7 cellular contexts compared by ENCODE assay signal in genomic region chr9:116153765-116154333, GRCh38. TPM values are rescaled to one million over a fixed set of nuclear protein-coding genes. Genes with fewer than 3 reads are reported as not detected.
A peak's percentile ranks its signal among the peaks of the same experiment; 100 is the strongest.
DNase-seq lines count a peak whose midpoint lies in the region; ATAC-seq, FAIRE-seq and TF ChIP-seq lines count a peak whose summit lies in the region.

TSS of gene PAPPA (plus strand) at chr9:116153791. CDS start at chr9:116154173, 382 bp downstream.

- peak within 1 kb of the TSS; percentile 73 for H3K4me2 ChIP-seq in MM.1S (ENCODE audit: low read depth, low read length)

- H3K4me3 Mint-ChIP-seq in stimulated activated naive CD8-positive, alpha-beta T cell treated with anti-CD3 and anti-CD28 coated beads, Interleukin-15, amount 100 ng/mL, for 72 hours = peak within 1 kb of the TSS; percentile 53 to 71

- no peak for FAIRE-seq in bronchial epithelial cell (lab: Jason Lieb, UNC)

- no peaks in the 10 kb centered on the region for H3K9me3 ChIP-seq in MM.1S (replicated peaks; ENCODE audit: insufficient read depth, low read length)
- H3K9me3 ChIP-seq in left lung = no peaks in the 10 kb centered on the region

- H4K20me1 ChIP-seq in MM.1S (ENCODE audit: insufficient read depth, low read length) = no peaks in the 10 kb centered on the region

- no peak within 1 kb of the TSS for H3K9ac ChIP-seq in MM.1S (ENCODE audit: low read length)

- intact Hi-C loops in left lung (cut with DNase I) = loop anchor here in 1 of 2 donors (5.0 to 10.0 kb wide), 2 partner anchors 418 to 459 kb away; no protein-coding TSS in a partner anchor

- H3K27ac ChIP-seq in MM.1S (ENCODE audit: low read length) = no peak within 1 kb of the TSS
- H3K27ac ChIP-seq in left lung = peak within 1 kb of the TSS; percentile 8 to 79

- H3K27me3 ChIP-seq in MM.1S (replicated peaks; ENCODE audit: insufficient read depth, low read length) (peaks cover 7% of the 10 kb centered on the region; the same call in 1 of the 2 replicates), bronchial epithelial cell (ENCODE audit: control insufficient read depth, insufficient read depth, low read length) (peaks cover 20% of the 10 kb centered on the region), left lung (peaks cover 6 to 83% of the 10 kb centered on the region in 2 donors)

- H3K4me3 ChIP-seq in MM.1S (ENCODE audit: low read length) (peak within 1 kb of the TSS; percentile 53), bronchial epithelial cell (ENCODE audit: low read depth, low read length) (peak within 1 kb of the TSS; percentile 35), left lung (peak within 1 kb of the TSS; percentile 34)

- H3K4me1 ChIP-seq in MM.1S (ENCODE audit: low read length) (no peaks in the 10 kb centered on the region), left lung (peaks cover 0 to 3% of the 10 kb centered on the region in 2 donors)

- TF ChIP-seq CTCF in MM.1S (IDR thresholded peaks at IDR 0.05; ENCODE audit: low read length) = no peak
- no peak for TF ChIP-seq CTCF in bronchial epithelial cell (IDR thresholded peaks at IDR 0.05; ENCODE audit: insufficient read depth, low read length, severe bottlenecking)
- TF ChIP-seq CTCF in left lung (IDR thresholded peaks at IDR 0.05) = no peak

- H3K27ac Mint-ChIP-seq in stimulated activated naive CD8-positive, alpha-beta T cell treated with anti-CD3 and anti-CD28 coated beads, Interleukin-15, amount 100 ng/mL, for 72 hours = peak within 1 kb of the TSS in 1 of 2 donors; percentile 29

- H3F3A ChIP-seq in MM.1S (ENCODE audit: insufficient read depth, low read length) = no peaks in the 10 kb centered on the region

- ATAC-seq in left lung (no peak), HG02970 (IDR thresholded peaks at IDR 0.05; ENCODE audit: low FRiP score, unreplicated experiment) (no peak)
- ATAC-seq in stimulated activated naive CD8-positive, alpha-beta T cell treated with anti-CD3 and anti-CD28 coated beads, Interleukin-15, amount 100 ng/mL, for 72 hours = no peak

- no peaks in the 10 kb centered on the region for H3K79me2 ChIP-seq in MM.1S (ENCODE audit: low read length)

- DNase-seq in MM.1S (no peak), bronchial epithelial cell (ENCODE audit: low read depth) (no peak), left lung (no peak), iPS-NIHi11 (ENCODE audit: low spot score) (no peak)
- DNase-seq in stimulated activated naive CD8-positive, alpha-beta T cell treated with anti-CD3 and anti-CD28 coated beads, Interleukin-15, amount 100 ng/mL, for 72 hours = no peak
- DNase-seq in activated CD8-positive, alpha-beta memory T cell treated with anti-CD3 and anti-CD28 coated beads for 24 hours = no peak

- no peaks in the 10 kb centered on the region for H3K9me3 Mint-ChIP-seq in stimulated activated naive CD8-positive, alpha-beta T cell treated with anti-CD3 and anti-CD28 coated beads, Interleukin-15, amount 100 ng/mL, for 72 hours

- peaks cover 30% of the 10 kb centered on the region for H3K4me1 Mint-ChIP-seq in stimulated activated naive CD8-positive, alpha-beta T cell treated with anti-CD3 and anti-CD28 coated beads, Interleukin-15, amount 100 ng/mL, for 72 hours

- H2AFZ ChIP-seq in MM.1S (ENCODE audit: low read length) = peak within 1 kb of the TSS; percentile 48; the same call in 1 of the 2 replicates

- H3K9me2 ChIP-seq in MM.1S (replicated peaks; ENCODE audit: insufficient read depth, low read length) = no peaks in the 10 kb centered on the region

- H3K27me3 Mint-ChIP-seq in stimulated activated naive CD8-positive, alpha-beta T cell treated with anti-CD3 and anti-CD28 coated beads, Interleukin-15, amount 100 ng/mL, for 72 hours = peaks cover 92% of the 10 kb centered on the region

- H3K36me3 ChIP-seq in MM.1S (replicated peaks; ENCODE audit: insufficient read depth, low read length) (no peaks in the 10 kb centered on the region), bronchial epithelial cell (ENCODE audit: control insufficient read depth, insufficient read depth, low read length) (no peaks in the 10 kb centered on the region), left lung (no peaks in the 10 kb centered on the region)

RNA-seq across cellular contexts. Expression of gene PAPPA, which starts in this region (rescaled TPM):
- total RNA-seq in bronchial epithelial cell (0.13 and 1.3 TPM in 2 replicates), left lung (1 to 10 TPM; 4.3 to 9.8 TPM)
